17 cellular contexts compared by ENCODE assay signal in genomic region chr9:98038958-98039357, GRCh38. TPM values are rescaled to one million over a fixed set of nuclear protein-coding genes. Genes with fewer than 3 reads are reported as not detected.
DNase-seq lines count a peak whose midpoint lies in the region; ATAC-seq, FAIRE-seq and TF ChIP-seq lines count a peak whose summit lies in the region.
"Had no signal": no experiment of that assay in that cellular context is flagged by ENCODE, and none has a peak within 500 bp of the region (broad histone marks: within the 10 kb centered on the region; RNA-seq: fewer than 3 reads in every experiment).

No MANE protein-coding gene starts in this region.

- H3K27me3 ChIP-seq in GM06990 (replicated peaks; ENCODE audit: control insufficient read depth, insufficient read depth, low read length) (no peaks in the 10 kb centered on the region), OCI-LY3 (ENCODE audit: low read depth, low read length) (no peaks in the 10 kb centered on the region), tibial artery (peaks cover 0 to 6% of the 10 kb centered on the region in 2 donors)

- H3K27ac ChIP-seq in OCI-LY3 (ENCODE audit: low read length) = no peak overlapping the region
- H3K27ac ChIP-seq in tibial artery = no peak overlapping the region
- H3K27ac ChIP-seq: KMS-11 had no signal

- no peaks in the 10 kb centered on the region for H3K79me2 ChIP-seq in OCI-LY3 (ENCODE audit: low read length)

- H3K36me3 ChIP-seq in GM06990 (ENCODE audit: control insufficient read depth, insufficient read depth, low read length) (no peaks in the 10 kb centered on the region), OCI-LY3 (replicated peaks; ENCODE audit: low read depth, low read length) (no peaks in the 10 kb centered on the region), tibial artery (no peaks in the 10 kb centered on the region)

- peak; percentile 35 for ATAC-seq in HG02885 (IDR thresholded peaks at IDR 0.05; ENCODE audit: poor library complexity, unreplicated experiment)
- ATAC-seq: activated CD4-positive, alpha-beta T cell treated with anti-CD3 and anti-CD28 coated beads for 36 hours; HCT116; psoas muscle had no signal

- intact Hi-C loops in tibial artery (cut with DNase I; ENCODE audit: low total_unique reads) = no loop called here

- peaks cover 59% of the 10 kb centered on the region for H3K4me1 ChIP-seq in OCI-LY3 (ENCODE audit: low read length)
- peaks cover 0 to 28% (median 6%) of the 10 kb centered on the region in 4 donors for H3K4me1 ChIP-seq in tibial artery

- H2AFZ ChIP-seq in OCI-LY3 (ENCODE audit: low read depth, low read length) = peak overlapping the region; percentile 42; the same call in 1 of the 2 replicates

- peak; percentile 34 for DNase-seq in GM06990 (ENCODE audit: extremely low read depth, insufficient read length)
- no peak for DNase-seq in GM19239 (ENCODE audit: insufficient read length, low spot score)
- no peak for DNase-seq in SK-N-DZ (ENCODE audit: low spot score)
- DNase-seq in NCI-H2029 (lab: John Stamatoyannopoulos, UW) = no peak
- DNase-seq in GM13976 (ENCODE audit: low spot score) = no peak
- no peak for DNase-seq in tibial artery
- DNase-seq: activated CD4-positive, alpha-beta T cell treated with anti-CD3 and anti-CD28 coated beads for 36 hours; activated T-cell treated with anti-CD3 and anti-CD28 coated beads, Interleukin-2, amount 50 U/mL, for 1 hour; GF-D8; NCI-H187; NCI-H69; psoas muscle had no signal

- in situ Hi-C loops in GM13976 (cut with MboI; ENCODE audit: low sequenced_read_pairs, unreplicated experiment) = no loop called here

- H3K4me3 ChIP-seq in GM06990 (replicated peaks; ENCODE audit: low read depth, low read length) (no peak overlapping the region; the same call in 1 of the 2 replicates), OCI-LY3 (ENCODE audit: low read length) (peak overlapping the region; percentile 66), tibial artery (no peak overlapping the region)
- H3K4me3 ChIP-seq: psoas muscle had no signal

- peak overlapping the region; percentile 85 for H3K4me2 ChIP-seq in OCI-LY3 (ENCODE audit: low read length)
- H3K4me2 ChIP-seq: KMS-11 had no signal

- no peaks in the 10 kb centered on the region for H4K20me1 ChIP-seq in OCI-LY3 (ENCODE audit: insufficient read depth, low read length)

- FAIRE-seq in GM19239 (lab: Jason Lieb, UNC) = peak; percentile 88
- FAIRE-seq: endothelial cell of umbilical vein had no signal

- H3K9me3 ChIP-seq in OCI-LY3 (ENCODE audit: insufficient read depth, low read length) (no peaks in the 10 kb centered on the region), tibial artery (no peaks in the 10 kb centered on the region)
- H3K9me3 ChIP-seq: psoas muscle had no signal

- TF ChIP-seq CTCF in GM06990 (IDR thresholded peaks at IDR 0.05; ENCODE audit: insufficient read depth, low read length, poor library complexity, severe bottlenecking) (no peak), OCI-LY3 (IDR thresholded peaks at IDR 0.05; ENCODE audit: low read depth, low read length) (peak; percentile 22; the same call in 1 of the 2 replicates), GM13976 (IDR thresholded peaks at IDR 0.05; ENCODE audit: borderline replicate concordance, control extremely low read depth, extremely low read depth, insufficient read depth, missing control alignments) (no peak), tibial artery (IDR thresholded peaks at IDR 0.05) (no peak)

- peak overlapping the region; percentile 36; the same call in 1 of the 2 replicates for H3K9ac ChIP-seq in OCI-LY3 (ENCODE audit: low read length)
- H3K9ac ChIP-seq: KMS-11 had no signal

RNA-seq across cellular contexts. Expression of gene NANS, which starts 17.6 kb away (rescaled TPM):
- 53.1 and 63.8 TPM in 2 replicates for polyA plus RNA-seq in SK-N-DZ (2014; cell fraction: cytosol; rRNA removed)
- polyA plus RNA-seq in SK-N-DZ (2014; cell fraction: nucleus; rRNA removed) = 26.3 and 35.6 TPM in 2 replicates

RNA-seq across cellular contexts. Expression of gene ANP32B, which starts 55.8 kb away (rescaled TPM):
- 9.9 and 12.2 TPM in 2 replicates for polyA plus RNA-seq in SK-N-DZ (2014; cell fraction: cytosol; rRNA removed)
- 5.8 and 17.1 TPM in 2 replicates for polyA plus RNA-seq in SK-N-DZ (2014; cell fraction: nucleus; rRNA removed)
